Comparison of ENCODE assay signal across 17 cellular contexts in the genomic region with DNA sequence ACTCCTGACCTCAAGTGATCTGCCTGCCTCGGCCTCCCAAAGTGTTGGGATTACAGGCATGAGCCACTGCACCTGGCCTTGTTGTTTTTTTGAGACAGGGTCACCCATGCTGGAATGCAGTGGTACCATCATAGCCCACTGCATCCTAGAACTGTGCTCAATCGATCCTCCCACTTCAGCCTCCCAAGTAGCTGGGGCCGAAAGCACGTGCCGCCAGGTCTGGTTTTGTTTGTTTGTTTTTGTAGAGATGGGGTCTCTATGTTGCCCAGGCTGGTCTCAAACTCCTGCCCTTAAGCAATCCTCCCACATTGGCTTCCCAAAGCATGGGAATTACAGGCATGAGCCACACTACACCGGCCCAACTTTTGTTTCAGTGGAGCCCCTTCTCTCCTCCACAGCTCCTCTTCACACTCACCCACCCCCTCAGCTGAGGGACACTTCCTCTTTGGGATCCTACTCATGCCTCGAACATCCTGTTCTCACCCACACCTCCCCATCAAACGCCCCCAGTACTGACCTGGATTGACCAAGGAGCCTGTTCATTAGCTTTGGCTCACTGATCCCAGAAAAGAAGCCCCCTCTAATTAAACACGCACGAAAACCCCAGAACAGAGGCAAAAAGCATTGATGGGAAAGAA. TPM values are rescaled to one million over a fixed set of nuclear protein-coding genes. Genes with fewer than 3 reads are reported as not detected.
DNase-seq lines count a peak whose midpoint lies in the region; ATAC-seq, FAIRE-seq and TF ChIP-seq lines count a peak whose summit lies in the region.
"Had no signal": no experiment of that assay in that cellular context is flagged by ENCODE, and none has a peak within 500 bp of the region (broad histone marks: within the 10 kb centered on the region; RNA-seq: fewer than 3 reads in every experiment).

No MANE protein-coding gene starts in this region.

- 75% methylated on average over 10 of the region's 10 CpGs for WGBS in hepatocyte (ENCODE audit: low lambda C conversion rate, missing lambda C conversion rate)

- TF ChIP-seq CTCF in hepatocyte (IDR thresholded peaks at IDR 0.05; ENCODE audit: poor library complexity) = no peak
- TF ChIP-seq CTCF in WERI-Rb-1 (IDR thresholded peaks at IDR 0.05; ENCODE audit: low read depth, low read length) = no peak

- peak overlapping the region; percentile 74 for H3K4me3 Mint-ChIP-seq in T-helper 17 cell
- H3K4me3 Mint-ChIP-seq in memory B cell = peak overlapping the region; percentile 32
- H3K4me3 Mint-ChIP-seq: HFFc6 had no signal

- ATAC-seq in T-helper 17 cell = no peak
- ATAC-seq in memory B cell (ENCODE audit: low read depth) = no peak
- ATAC-seq in HG03196 (IDR thresholded peaks at IDR 0.05; ENCODE audit: unreplicated experiment) = no peak

- no peaks in the 10 kb centered on the region for H3K27me3 Mint-ChIP-seq in T-helper 17 cell
- no peaks in the 10 kb centered on the region for H3K27me3 Mint-ChIP-seq in memory B cell

- H3K9me2 ChIP-seq in hepatocyte (replicated peaks; ENCODE audit: insufficient read depth) = no peaks in the 10 kb centered on the region

- peak overlapping the region; percentile 41; the same call in 1 of the 2 replicates for H3K9ac ChIP-seq in BLaER1

- H3K27me3 ChIP-seq in BLaER1 = no peaks in the 10 kb centered on the region
- H3K27me3 ChIP-seq in hepatocyte = no peaks in the 10 kb centered on the region
- H3K27me3 ChIP-seq in WERI-Rb-1 (ENCODE audit: insufficient read depth, low read depth, severe bottlenecking) = no peaks in the 10 kb centered on the region

- H3K4me3 ChIP-seq in BLaER1 = no peak overlapping the region
- H3K4me3 ChIP-seq in hepatocyte = no peak overlapping the region
- no peak overlapping the region for H3K4me3 ChIP-seq in WERI-Rb-1 (ENCODE audit: low read depth, low read length)

- H4K20me1 ChIP-seq in BLaER1 = no peaks in the 10 kb centered on the region
- H4K20me1 ChIP-seq in hepatocyte (ENCODE audit: insufficient read depth, poor library complexity, severe bottlenecking) = no peaks in the 10 kb centered on the region

- no peaks in the 10 kb centered on the region for H3K36me3 Mint-ChIP-seq in T-helper 17 cell (ENCODE audit: low read depth)
- peaks cover 2% of the 10 kb centered on the region for H3K36me3 Mint-ChIP-seq in memory B cell

- H2AFZ ChIP-seq in hepatocyte = no peak overlapping the region

- H3K27ac ChIP-seq in BLaER1 (peak overlapping the region; percentile 88), hepatocyte (no peak overlapping the region), WERI-Rb-1 (no peak overlapping the region)

- H3K4me1 Mint-ChIP-seq in T-helper 17 cell = peaks cover 43% of the 10 kb centered on the region
- peaks cover 41% of the 10 kb centered on the region for H3K4me1 Mint-ChIP-seq in memory B cell

- no peaks in the 10 kb centered on the region for H3K36me3 ChIP-seq in BLaER1
- no peaks in the 10 kb centered on the region for H3K36me3 ChIP-seq in hepatocyte (replicated peaks; ENCODE audit: insufficient read depth, low read depth)
- H3K36me3 ChIP-seq in WERI-Rb-1 = no peaks in the 10 kb centered on the region

- H3K4me1 ChIP-seq in BLaER1 (peaks cover 60% of the 10 kb centered on the region), hepatocyte (ENCODE audit: insufficient read depth) (no peaks in the 10 kb centered on the region)

- no peaks in the 10 kb centered on the region for H3K9me3 ChIP-seq in BLaER1
- H3K9me3 ChIP-seq in T-helper 17 cell (ENCODE audit: control insufficient read depth, low read length, poor library complexity, severe bottlenecking) = no peaks in the 10 kb centered on the region
- H3K9me3 ChIP-seq in hepatocyte (ENCODE audit: low read depth) = no peaks in the 10 kb centered on the region
- no peaks in the 10 kb centered on the region for H3K9me3 ChIP-seq in WERI-Rb-1 (ENCODE audit: severe bottlenecking)

- H3K9me3 Mint-ChIP-seq in memory B cell = peaks cover 4% of the 10 kb centered on the region
- H3K9me3 Mint-ChIP-seq: HFFc6 had no signal

- H3K27ac Mint-ChIP-seq in T-helper 17 cell (peak overlapping the region; percentile 96), memory B cell (peak overlapping the region; percentile 54)
- H3K27ac Mint-ChIP-seq: HFFc6 had no signal

- no peak for DNase-seq in GM19239 (ENCODE audit: insufficient read length, low spot score)
- DNase-seq in T-helper 17 cell = no peak
- DNase-seq in memory B cell (ENCODE audit: low spot score in 2 of 2) = no peak
- no peak for DNase-seq in hepatocyte (ENCODE audit: low spot score)
- no peak for DNase-seq in superior temporal gyrus (ENCODE audit: extremely low spot score)
- DNase-seq in WERI-Rb-1 = no peak
- DNase-seq: activated CD4-positive, alpha-beta T cell treated with anti-CD3 and anti-CD28 coated beads for 4 hours; foreskin melanocyte; HFFc6; NCI-H446 treated with DMSO at 0.1 percent for 48 hours; SHP77; small intestine had no signal

- peak overlapping the region; percentile 88 for H3K4me2 ChIP-seq in BLaER1
- no peak overlapping the region for H3K4me2 ChIP-seq in hepatocyte

- FAIRE-seq in GM19239 (lab: Jason Lieb, UNC) = peak; percentile 88
- FAIRE-seq: small intestine, urothelium cell line had no signal

- H3K79me2 ChIP-seq in hepatocyte = no peaks in the 10 kb centered on the region

RNA-seq across cellular contexts. Expression of gene CERS4, which starts 12.8 kb away (rescaled TPM):
- total RNA-seq in T-helper 17 cell (10 to 100 TPM; 12.2 to 22.1 TPM), hepatocyte (79.6 and 82.6 TPM in 2 replicates)
- polyA plus RNA-seq in hepatocyte = 69.2 and 86.0 TPM in 2 replicates
- total RNA-seq: HFFc6 had no signal

RNA-seq across cellular contexts. Expression of gene FBN3, which starts 47.0 kb away (rescaled TPM):
- total RNA-seq in T-helper 17 cell (not detected), hepatocyte (9.4 and 11.5 TPM in 2 replicates)
- polyA plus RNA-seq in hepatocyte = 6.4 and 7.5 TPM in 2 replicates
- total RNA-seq: HFFc6, M059J had no signal
- polyA plus RNA-seq: BJ had no signal

Comparison
In these comparisons a context has a peak if more than half of its experiments do, and no peak if none do; other contexts are left out.
1. RNA of gene FBN3, which starts 47.0 kb away (total RNA-seq): 9.4 to 11.5 TPM in hepatocyte; not detected in T-helper 17 cell; every median in the first group is over 10 times any median in the second.